32 cellular contexts compared by ENCODE assay signal in genomic region chr7:57210212-57210611, GRCh38.
"Had no signal": no experiment of that assay in that cellular context is flagged by ENCODE, and none has a peak within 500 bp of the region (broad histone marks: within the 10 kb centered on the region; RNA-seq: fewer than 3 reads in every experiment).

No MANE protein-coding gene starts in this region.

- ATAC-seq: activated CD8-positive, alpha-beta T cell treated with anti-CD3 and anti-CD28 coated beads for 36 hours; activated T-cell treated with anti-CD3 and anti-CD28 coated beads, Interleukin-2, amount 50 U/mL, for 4 hours; activated T-helper 17 cell treated with anti-CD3 and anti-CD28 coated beads, Interleukin-2, amount 50 U/mL, for 72 hours; foreskin keratinocyte; gastrocnemius medialis; T-cell; T-helper 17 cell had no signal

- H3K27ac ChIP-seq: brain microvascular endothelial cell, esophagus muscularis mucosa, foreskin keratinocyte, gastrocnemius medialis, WERI-Rb-1 had no signal

- H3K36me3 ChIP-seq: brain microvascular endothelial cell, esophagus muscularis mucosa, gastrocnemius medialis, WERI-Rb-1 had no signal

- H3K9me3 ChIP-seq: gastrocnemius medialis had no signal

- H3K4me1 ChIP-seq: esophagus muscularis mucosa, foreskin keratinocyte, gastrocnemius medialis had no signal

- FAIRE-seq: astrocyte, bronchial epithelial cell, colon had no signal

- H3K4me3 ChIP-seq: esophagus muscularis mucosa, gastrocnemius medialis had no signal

- H3K27me3 ChIP-seq: brain microvascular endothelial cell, foreskin keratinocyte, gastrocnemius medialis had no signal

- DNase-seq: activated B cell treated with CpG ODN at 0.5 μM for 24 hours; activated CD4-positive, alpha-beta T cell treated with anti-CD3 and anti-CD28 coated beads for 1 hour; activated CD4-positive, alpha-beta T cell treated with anti-CD3 and anti-CD28 coated beads for 4 hours; activated CD4-positive, alpha-beta T cell treated with anti-CD3 and anti-CD28 coated beads, Interleukin-2, amount 50 U/mL, for 1 hour; activated CD4-positive, alpha-beta T cell treated with anti-CD3 and anti-CD28 coated beads, Interleukin-2, amount 50 U/mL, for 48 hours; activated CD8-positive, alpha-beta memory T cell treated with anti-CD3 and anti-CD28 coated beads for 24 hours; activated CD8-positive, alpha-beta T cell treated with anti-CD3 and anti-CD28 coated beads for 36 hours; activated effector memory CD4-positive, alpha-beta T cell treated with Interleukin-2 at 50 U/mL for 16 hours; activated gamma-delta T cell treated with Interleukin-2 at 50 U/mL for 16 hours; activated naive CD4-positive, alpha-beta T cell treated with anti-CD3 and anti-CD28 coated beads, Interleukin-2, amount 50 U/mL, for 16 hours; activated naive CD4-positive, alpha-beta T cell treated with Interleukin-2 at 50 U/mL for 16 hours; activated T-cell treated with anti-CD3 and anti-CD28 coated beads, Interleukin-2, amount 50 U/mL, for 4 hours; amniotic stem cell; anterior cingulate cortex; brain microvascular endothelial cell; caudate nucleus; effector CD8-positive, alpha-beta T cell; endodermal cell; erythroblast; foreskin keratinocyte; gastrocnemius medialis; glutamatergic neuron; SW 1271; T-cell; T-helper 17 cell; T1000; WERI-Rb-1 had no signal
